26 cellular contexts compared by ENCODE assay signal in genomic region chr17:66525338-66525737, GRCh38.
DNase-seq lines count a peak whose midpoint lies in the region; ATAC-seq and TF ChIP-seq lines count a peak whose summit lies in the region.
"Had no signal": no experiment of that assay in that cellular context is flagged by ENCODE, and none has a peak within 500 bp of the region (broad histone marks: within the 10 kb centered on the region; RNA-seq: fewer than 3 reads in every experiment).

No MANE protein-coding gene starts in this region.

- no peaks in the 10 kb centered on the region for H3K27me3 ChIP-seq in foreskin keratinocyte
- H3K27me3 ChIP-seq: BLaER1, cardiac muscle cell, transverse colon had no signal

- H3K27ac ChIP-seq in foreskin keratinocyte = no peak overlapping the region
- H3K27ac ChIP-seq: BLaER1, cardiac muscle cell, psoas muscle had no signal

- peak overlapping the region; percentile 1 for H3K4me3 Mint-ChIP-seq in activated T-helper 17 cell treated with anti-CD3 and anti-CD28 coated beads, Interleukin-2, amount 50 U/mL, for 72 hours
- H3K4me3 Mint-ChIP-seq in stimulated activated effector memory CD8-positive, alpha-beta T cell treated with anti-CD3 and anti-CD28 coated beads, Interleukin-12 subunit alpha, Interleukin-12 subunit beta, amount 100 ng/mL, for 72 hours = no peak overlapping the region
- H3K4me3 Mint-ChIP-seq in type B pancreatic cell = no peak overlapping the region
- H3K4me3 Mint-ChIP-seq: activated B cell treated with CpG ODN at 0.5 μM for 24 hours, mesothelial cell of epicardium, naive B cell had no signal

- DNase-seq in activated naive CD4-positive, alpha-beta T cell treated with anti-CD3 and anti-CD28 coated beads, Interleukin-2, amount 50 U/mL, for 72 hours (ENCODE audit: low spot score in 2 of 2) = no peak
- DNase-seq in activated naive CD4-positive, alpha-beta T cell treated with anti-CD3 and anti-CD28 coated beads, Interleukin-2, amount 50 U/mL, for 16 hours = no peak
- DNase-seq in fibroblast of gingiva (ENCODE audit: low read depth) (peak; percentile 50), foreskin keratinocyte (no peak), type B pancreatic cell (ENCODE audit: extremely low spot score, unreplicated experiment) (no peak)
- DNase-seq in stimulated activated effector memory CD8-positive, alpha-beta T cell treated with anti-CD3 and anti-CD28 coated beads, Interleukin-12 subunit alpha, Interleukin-12 subunit beta, amount 100 ng/mL, for 72 hours (ENCODE audit: low spot score in 2 of 2) = no peak
- DNase-seq: activated B cell treated with CpG ODN at 0.5 μM for 24 hours; activated CD4-positive, alpha-beta T cell treated with anti-CD3 and anti-CD28 coated beads, Interleukin-2, amount 50 U/mL, for 1 hour; activated gamma-delta T cell treated with Interleukin-2 at 50 U/mL for 16 hours; anterior cingulate cortex; cortex of kidney; GF-D8; H7; naive B cell; NCI-H1048; NCI-H1694 treated with DMSO at 0.1 percent for 48 hours; NCI-H2171 treated with DMSO at 0.1 percent for 48 hours; NCI-H510A treated with DMSO at 0.1 percent for 48 hours; psoas muscle; SIG-M5; T1000; transverse colon had no signal

- H3K27me3 Mint-ChIP-seq in activated T-helper 17 cell treated with anti-CD3 and anti-CD28 coated beads, Interleukin-2, amount 50 U/mL, for 72 hours = no peaks in the 10 kb centered on the region
- H3K27me3 Mint-ChIP-seq in type B pancreatic cell = peaks cover 3% of the 10 kb centered on the region
- H3K27me3 Mint-ChIP-seq: activated B cell treated with CpG ODN at 0.5 μM for 24 hours had no signal

- H3K4me1 ChIP-seq in foreskin keratinocyte = no peaks in the 10 kb centered on the region

- no peak for TF ChIP-seq CTCF in foreskin keratinocyte (conservative IDR thresholded peaks at IDR 0.05)
- TF ChIP-seq CTCF in type B pancreatic cell (conservative IDR thresholded peaks at IDR 0.05) = no peak

- H3K36me3 Mint-ChIP-seq in activated naive CD4-positive, alpha-beta T cell treated with anti-CD3 and anti-CD28 coated beads, Interleukin-2, amount 50 U/mL, for 72 hours = peaks cover 5 to 54% of the 10 kb centered on the region in 2 donors
- H3K36me3 Mint-ChIP-seq in activated T-helper 17 cell treated with anti-CD3 and anti-CD28 coated beads, Interleukin-2, amount 50 U/mL, for 72 hours (ENCODE audit: low read depth) = peaks cover 49% of the 10 kb centered on the region
- no peaks in the 10 kb centered on the region for H3K36me3 Mint-ChIP-seq in stimulated activated effector memory CD8-positive, alpha-beta T cell treated with anti-CD3 and anti-CD28 coated beads, Interleukin-12 subunit alpha, Interleukin-12 subunit beta, amount 100 ng/mL, for 72 hours
- H3K36me3 Mint-ChIP-seq in type B pancreatic cell = no peaks in the 10 kb centered on the region
- H3K36me3 Mint-ChIP-seq: mesothelial cell of epicardium had no signal

- H3K9me3 Mint-ChIP-seq in activated naive CD4-positive, alpha-beta T cell treated with anti-CD3 and anti-CD28 coated beads, Interleukin-2, amount 50 U/mL, for 72 hours = peaks cover 0 to 6% of the 10 kb centered on the region in 2 donors
- H3K9me3 Mint-ChIP-seq in activated T-helper 17 cell treated with anti-CD3 and anti-CD28 coated beads, Interleukin-2, amount 50 U/mL, for 72 hours = no peaks in the 10 kb centered on the region
- H3K9me3 Mint-ChIP-seq in stimulated activated effector memory CD8-positive, alpha-beta T cell treated with anti-CD3 and anti-CD28 coated beads, Interleukin-12 subunit alpha, Interleukin-12 subunit beta, amount 100 ng/mL, for 72 hours = no peaks in the 10 kb centered on the region
- H3K9me3 Mint-ChIP-seq in type B pancreatic cell = no peaks in the 10 kb centered on the region
- H3K9me3 Mint-ChIP-seq: mesothelial cell of epicardium had no signal

- peak overlapping the region; percentile 40 to 83 for H3K27ac Mint-ChIP-seq in activated naive CD4-positive, alpha-beta T cell treated with anti-CD3 and anti-CD28 coated beads, Interleukin-2, amount 50 U/mL, for 72 hours
- H3K27ac Mint-ChIP-seq in activated T-helper 17 cell treated with anti-CD3 and anti-CD28 coated beads, Interleukin-2, amount 50 U/mL, for 72 hours = peak overlapping the region; percentile 75
- peak overlapping the region; percentile 15 for H3K27ac Mint-ChIP-seq in stimulated activated effector memory CD8-positive, alpha-beta T cell treated with anti-CD3 and anti-CD28 coated beads, Interleukin-12 subunit alpha, Interleukin-12 subunit beta, amount 100 ng/mL, for 72 hours
- H3K27ac Mint-ChIP-seq in type B pancreatic cell = no peak overlapping the region
- H3K27ac Mint-ChIP-seq: activated B cell treated with CpG ODN at 0.5 μM for 24 hours, mesothelial cell of epicardium, naive B cell had no signal

- ATAC-seq in activated naive CD4-positive, alpha-beta T cell treated with anti-CD3 and anti-CD28 coated beads, Interleukin-2, amount 50 U/mL, for 72 hours = no peak
- ATAC-seq in activated T-helper 17 cell treated with anti-CD3 and anti-CD28 coated beads, Interleukin-2, amount 50 U/mL, for 72 hours (replicated peaks) = no peak
- ATAC-seq in stimulated activated effector memory CD8-positive, alpha-beta T cell treated with anti-CD3 and anti-CD28 coated beads, Interleukin-12 subunit alpha, Interleukin-12 subunit beta, amount 100 ng/mL, for 72 hours = no peak
- no peak for ATAC-seq in foreskin keratinocyte
- ATAC-seq: psoas muscle had no signal

- H3K4me1 Mint-ChIP-seq in activated T-helper 17 cell treated with anti-CD3 and anti-CD28 coated beads, Interleukin-2, amount 50 U/mL, for 72 hours = peaks cover 45% of the 10 kb centered on the region
- H3K4me1 Mint-ChIP-seq in stimulated activated effector memory CD8-positive, alpha-beta T cell treated with anti-CD3 and anti-CD28 coated beads, Interleukin-12 subunit alpha, Interleukin-12 subunit beta, amount 100 ng/mL, for 72 hours = peaks cover 43% of the 10 kb centered on the region
- H3K4me1 Mint-ChIP-seq in type B pancreatic cell (ENCODE audit: unreplicated experiment) = peaks cover 4% of the 10 kb centered on the region
- H3K4me1 Mint-ChIP-seq: activated B cell treated with CpG ODN at 0.5 μM for 24 hours, naive B cell had no signal
